Comparison of ENCODE assay signal across 9 cellular contexts in the genomic region with DNA sequence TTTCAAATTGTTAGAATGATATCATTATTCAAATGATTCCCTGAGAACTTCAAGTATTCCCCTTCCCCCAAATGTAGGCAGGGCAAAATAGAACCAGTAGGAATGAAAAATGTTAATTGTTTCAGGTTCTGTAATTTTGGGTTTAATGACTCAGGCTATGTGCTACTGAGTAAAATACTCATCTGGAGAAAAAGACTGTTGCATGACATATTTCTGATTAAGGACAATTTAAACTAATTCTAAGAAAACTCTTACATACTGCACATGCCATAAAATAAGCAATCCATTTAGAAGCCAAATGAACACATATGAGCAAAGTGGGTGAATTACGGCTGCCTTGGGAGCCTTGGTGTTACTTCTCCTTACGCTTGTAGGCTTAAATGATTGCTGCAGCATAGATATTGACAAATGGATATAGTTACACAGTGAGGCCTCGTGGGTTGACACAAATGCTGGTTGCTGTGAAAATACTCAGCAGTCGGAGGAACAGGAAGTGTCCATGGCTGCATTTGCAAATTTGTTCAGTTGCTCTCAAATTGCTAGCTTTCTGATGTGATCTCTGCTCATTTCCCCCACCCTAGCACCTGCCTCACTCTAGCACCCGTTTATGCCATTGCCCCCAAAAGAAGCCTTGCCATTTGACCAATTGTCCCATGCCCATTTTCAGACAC.
A peak's percentile ranks its signal among the peaks of the same experiment; 100 is the strongest.
DNase-seq lines count a peak whose midpoint lies in the region; ATAC-seq and TF ChIP-seq lines count a peak whose summit lies in the region.
"Had no signal": no experiment of that assay in that cellular context is flagged by ENCODE, and none has a peak within 500 bp of the region (broad histone marks: within the 10 kb centered on the region; RNA-seq: fewer than 3 reads in every experiment).

No MANE protein-coding gene starts in this region.

- H3K4me1 Mint-ChIP-seq in CD14-positive monocyte: peaks cover 50% of the 10 kb centered on the region
- peaks cover 55% of the 10 kb centered on the region for H3K4me1 Mint-ChIP-seq in activated naive CD4-positive, alpha-beta T cell treated with anti-CD3 and anti-CD28 coated beads, Interleukin-2, amount 10 ng/mL, durations not matched to agents 7 days and 5 days

- no peaks in the 10 kb centered on the region for H3K9me3 Mint-ChIP-seq in CD14-positive monocyte
- no peaks in the 10 kb centered on the region for H3K9me3 Mint-ChIP-seq in activated naive CD4-positive, alpha-beta T cell treated with anti-CD3 and anti-CD28 coated beads, Interleukin-2, amount 10 ng/mL, durations not matched to agents 7 days and 5 days

- no peaks in the 10 kb centered on the region for H3K27me3 Mint-ChIP-seq in CD14-positive monocyte (ENCODE audit: low read depth in 3 of 3)
- no peaks in the 10 kb centered on the region for H3K27me3 Mint-ChIP-seq in activated naive CD4-positive, alpha-beta T cell treated with anti-CD3 and anti-CD28 coated beads, Interleukin-2, amount 10 ng/mL, durations not matched to agents 7 days and 5 days

- H3K4me3 ChIP-seq in Jurkat, Clone E6-1 (ENCODE audit: low read length): no peak overlapping the region
- H3K4me3 ChIP-seq: thyroid gland had no signal

- no peak for DNase-seq in CD14-positive monocyte (ENCODE audit: low spot score)
- peak; percentile 39 for DNase-seq in Jurkat, Clone E6-1 (ENCODE audit: low read depth, low spot score)
- peak; percentile 33 for DNase-seq in activated naive CD4-positive, alpha-beta T cell treated with anti-CD3 and anti-CD28 coated beads, Interleukin-2, amount 10 ng/mL, durations not matched to agents 7 days and 5 days
- DNase-seq in HK-2 (ENCODE audit: unreplicated experiment): no peak
- no peak for DNase-seq in OCI-M2 (lab: John Stamatoyannopoulos, UW; ENCODE audit: unreplicated experiment)
- no peak for DNase-seq in DMS 273 (lab: John Stamatoyannopoulos, UW; ENCODE audit: unreplicated experiment)
- DNase-seq: thyroid gland had no signal

- no peak for TF ChIP-seq CTCF in CD14-positive monocyte (IDR thresholded peaks at IDR 0.05)

- H3K27ac Mint-ChIP-seq in CD14-positive monocyte: peak overlapping the region; percentile 64 to 94 (median 88)
- H3K27ac Mint-ChIP-seq in activated naive CD4-positive, alpha-beta T cell treated with anti-CD3 and anti-CD28 coated beads, Interleukin-2, amount 10 ng/mL, durations not matched to agents 7 days and 5 days: peak overlapping the region; percentile 64

- no peaks in the 10 kb centered on the region for H3K36me3 Mint-ChIP-seq in CD14-positive monocyte
- peaks cover 11% of the 10 kb centered on the region for H3K36me3 Mint-ChIP-seq in activated naive CD4-positive, alpha-beta T cell treated with anti-CD3 and anti-CD28 coated beads, Interleukin-2, amount 10 ng/mL, durations not matched to agents 7 days and 5 days

- CTCF ChIA-PET in activated naive CD4-positive, alpha-beta T cell treated with anti-CD3 and anti-CD28 coated beads, Interleukin-2, amount 10 ng/mL, durations not matched to agents 7 days and 5 days (lab: Charles Lee): no interaction called here

- intact Hi-C loops in CD14-positive monocyte (cut with micrococcal nuclease): no loop called here

- H3K4me3 Mint-ChIP-seq in CD14-positive monocyte: peak overlapping the region in 1 of 2 donors; percentile 62
- H3K4me3 Mint-ChIP-seq in activated naive CD4-positive, alpha-beta T cell treated with anti-CD3 and anti-CD28 coated beads, Interleukin-2, amount 10 ng/mL, durations not matched to agents 7 days and 5 days: no peak overlapping the region

- peak; percentile 29 for ATAC-seq in GM18868 (IDR thresholded peaks at IDR 0.05; ENCODE audit: unreplicated experiment)
- ATAC-seq in HG03039 (IDR thresholded peaks at IDR 0.05; ENCODE audit: unreplicated experiment): no peak

Comparison
In these comparisons a context has a peak if more than half of its experiments do, and no peak if none do; other contexts are left out.
1. DNase-seq: peak in Jurkat, Clone E6-1 (single experiment) and activated naive CD4-positive, alpha-beta T cell treated with anti-CD3 and anti-CD28 coated beads, Interleukin-2, amount 10 ng/mL, durations not matched to agents 7 days and 5 days (single experiment); none in CD14-positive monocyte (single experiment), HK-2 (single experiment), OCI-M2 (single experiment) and DMS 273 (single experiment).